Comparison of ENCODE assay signal across 11 cellular contexts in the genomic region with DNA sequence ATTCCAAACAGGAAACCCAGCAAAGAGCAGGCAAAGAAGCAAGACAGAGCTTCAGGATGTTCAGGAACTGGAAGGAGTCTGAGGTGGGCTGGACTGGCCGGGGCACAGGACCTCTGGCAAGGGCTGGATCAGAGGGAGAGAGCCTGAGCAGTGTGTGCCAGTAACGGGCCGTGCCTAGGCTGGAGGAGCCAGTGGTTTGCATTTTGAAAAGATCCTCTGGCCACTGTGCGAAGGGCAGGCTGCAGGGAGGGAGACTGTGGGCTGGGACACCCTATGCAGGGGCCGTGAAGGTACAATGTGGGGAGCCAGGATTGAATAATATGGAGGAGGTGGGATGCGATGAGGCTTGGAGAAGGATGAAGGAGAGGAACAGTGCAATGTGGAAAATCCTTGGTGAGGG. TPM values are rescaled to one million over a fixed set of nuclear protein-coding genes. Genes with fewer than 3 reads are reported as not detected.
DNase-seq lines count a peak whose midpoint lies in the region; ATAC-seq, FAIRE-seq and TF ChIP-seq lines count a peak whose summit lies in the region.
"Had no signal": no experiment of that assay in that cellular context is flagged by ENCODE, and none has a peak within 500 bp of the region (broad histone marks: within the 10 kb centered on the region; RNA-seq: fewer than 3 reads in every experiment).

No MANE protein-coding gene starts in this region.

- no peaks in the 10 kb centered on the region for H3K36me3 ChIP-seq in thyroid gland
- H3K36me3 ChIP-seq: ascending aorta had no signal

- H3K27ac ChIP-seq in thyroid gland: peak overlapping the region; percentile 69 to 90 (median 81)
- H3K27ac ChIP-seq: ascending aorta had no signal

- 89 to 92% methylated on average over 6 of the region's 6 CpGs for WGBS in thyroid gland, 2 donors

- DNase-seq in HT1080 (ENCODE audit: low read depth): peak; percentile 37
- DNase-seq in activated CD8-positive, alpha-beta memory T cell treated with anti-CD3 and anti-CD28 coated beads, Interleukin-2, amount 50 U/mL, for 48 hours: peak; percentile 34
- DNase-seq in islet precursor cell: peak; percentile 51
- no peak for DNase-seq in thyroid gland
- DNase-seq in ecto neural progenitor cell (ENCODE audit: low spot score): no peak
- no peak for DNase-seq in GM12892 (ENCODE audit: insufficient read length)
- DNase-seq: MV-4-11, nephron progenitor cell had no signal

- peaks cover 15 to 22% of the 10 kb centered on the region in 2 donors for H3K4me1 ChIP-seq in thyroid gland
- H3K4me1 ChIP-seq: ascending aorta had no signal

- TF ChIP-seq CTCF in thyroid gland (IDR thresholded peaks at IDR 0.05): no peak

- no peak for ATAC-seq in activated CD4-positive, CD25-positive, alpha-beta regulatory T cell treated with anti-CD3 and anti-CD28 coated beads, Interleukin-2, amount 50 U/mL, for 24 hours

- no peak for FAIRE-seq in GM12892 (lab: Jason Lieb, UNC)

- no peak overlapping the region for H3K4me3 ChIP-seq in thyroid gland (replicated peaks in 1 of 3)
- H3K4me3 ChIP-seq: ascending aorta had no signal

- H3K27me3 ChIP-seq in thyroid gland: no peaks in the 10 kb centered on the region
- H3K27me3 ChIP-seq: ascending aorta had no signal

- intact Hi-C loops in thyroid gland (cut with DNase I): no loop called here

- no peak for TF ChIP-seq POLR2A in thyroid gland (IDR thresholded peaks at IDR 0.05)
- no peak for TF ChIP-seq POLR2A in GM12892 (IDR thresholded peaks at IDR 0.05; ENCODE audit: low read depth, low read length)

- H3K9me3 ChIP-seq in thyroid gland: no peaks in the 10 kb centered on the region
- H3K9me3 ChIP-seq: ascending aorta had no signal

RNA-seq across cellular contexts. Expression of a gene that starts 6.2 kb away (rescaled TPM):
- total RNA-seq in HT1080 (2014; rRNA removed; shearing (Covaris generic)): 277 and 306 TPM in 2 replicates
- 223 and 234 TPM in 2 replicates for polyA plus RNA-seq in HT1080 (2015; cell fraction: cytosol; rRNA removed)
- polyA plus RNA-seq in HT1080 (2015; cell fraction: nucleus; rRNA removed): 313 and 316 TPM in 2 replicates
- 10 to 100 TPM; 21.9 to 28.0 (median 24.7) TPM for total RNA-seq in thyroid gland
- polyA plus RNA-seq in GM12892 (2012; ENCODE audit: missing spikeins): 20.6 TPM
- total RNA-seq: B cell had no signal

Comparison
In these comparisons a context has a peak if more than half of its experiments do, and no peak if none do; other contexts are left out.
1. DNase-seq: peak in HT1080 (single experiment), activated CD8-positive, alpha-beta memory T cell treated with anti-CD3 and anti-CD28 coated beads, Interleukin-2, amount 50 U/mL, for 48 hours (single experiment) and islet precursor cell (single experiment); none in thyroid gland (0 of 2), ecto neural progenitor cell (single experiment) and GM12892 (single experiment).